In genomic region chr17:43334744-43335400, GRCh38 we compare ENCODE assay signal across 14 cellular contexts.
DNase-seq lines count a peak whose midpoint lies in the region; ATAC-seq and TF ChIP-seq lines count a peak whose summit lies in the region.
"Had no signal": no experiment of that assay in that cellular context is flagged by ENCODE, and none has a peak within 500 bp of the region (broad histone marks: within the 10 kb centered on the region; RNA-seq: fewer than 3 reads in every experiment).

No MANE protein-coding gene starts in this region.

- no peak for DNase-seq in left ventricle myocardium inferior
- DNase-seq in right cardiac atrium = no peak
- peak; percentile 50 to 51 for DNase-seq in erythroblast (lab: John Stamatoyannopoulos, UW)
- DNase-seq in nephron progenitor cell = peak; percentile 39
- no peak for DNase-seq in CD8-positive, alpha-beta memory T cell
- no peak for DNase-seq in activated CD4-positive, alpha-beta T cell treated with anti-CD3 and anti-CD28 coated beads for 4 hours
- no peak for DNase-seq in LoVo (ENCODE audit: low spot score)

- TF ChIP-seq CTCF in left ventricle myocardium inferior (IDR thresholded peaks at IDR 0.05; ENCODE audit: borderline replicate concordance) (no peak), nephron progenitor cell (IDR thresholded peaks at IDR 0.05) (no peak)

- no peaks in the 10 kb centered on the region for H3K9me3 Mint-ChIP-seq in nephron progenitor cell
- no peaks in the 10 kb centered on the region for H3K9me3 Mint-ChIP-seq in CD8-positive, alpha-beta memory T cell
- H3K9me3 Mint-ChIP-seq: activated naive CD4-positive, alpha-beta T cell treated with anti-CD3 and anti-CD28 coated beads, Interleukin-2, amount 10 ng/mL, durations not matched to agents 7 days and 5 days; activated T-cell treated with anti-CD3 and anti-CD28 coated beads, Interleukin-2, amount 50 U/mL, for 4 hours; CD14-positive monocyte had no signal

- POLR2A ChIA-PET in CD8-positive, alpha-beta memory T cell (lab: Charles Lee) = interaction anchor here (0.5 to 1.8 kb wide), 3 partner anchors 20 to 26 kb away, joined by 3 to 8 read pairs (median 4); no protein-coding TSS in a partner anchor

- no peaks in the 10 kb centered on the region for H3K36me3 ChIP-seq in left ventricle myocardium inferior
- no peaks in the 10 kb centered on the region for H3K36me3 ChIP-seq in CD8-positive, alpha-beta memory T cell (ENCODE audit: insufficient read depth, low read length)
- H3K36me3 ChIP-seq: ovary had no signal

- H3K4me1 ChIP-seq in left ventricle myocardium inferior = peaks cover 20% of the 10 kb centered on the region
- H3K4me1 ChIP-seq in right cardiac atrium (ENCODE audit: control insufficient read depth, insufficient read depth, low read length) = no peaks in the 10 kb centered on the region
- peaks cover 9% of the 10 kb centered on the region for H3K4me1 ChIP-seq in CD8-positive, alpha-beta memory T cell (ENCODE audit: insufficient read depth, low read length)

- H3K36me3 Mint-ChIP-seq in nephron progenitor cell (ENCODE audit: low read depth) = no peaks in the 10 kb centered on the region
- H3K36me3 Mint-ChIP-seq in CD8-positive, alpha-beta memory T cell = no peaks in the 10 kb centered on the region
- H3K36me3 Mint-ChIP-seq: activated naive CD4-positive, alpha-beta T cell treated with anti-CD3 and anti-CD28 coated beads, Interleukin-2, amount 10 ng/mL, durations not matched to agents 7 days and 5 days; CD14-positive monocyte had no signal

- no peaks in the 10 kb centered on the region for H3K27me3 ChIP-seq in left ventricle myocardium inferior (ENCODE audit: low read depth)
- H3K27me3 ChIP-seq in right cardiac atrium (ENCODE audit: control insufficient read depth, insufficient read depth) = no peaks in the 10 kb centered on the region
- H3K27me3 ChIP-seq in CD8-positive, alpha-beta memory T cell (ENCODE audit: insufficient read depth, low read length, poor library complexity, severe bottlenecking) = no peaks in the 10 kb centered on the region
- H3K27me3 ChIP-seq: ovary had no signal

- peak overlapping the region; percentile 99 for H3K27ac Mint-ChIP-seq in nephron progenitor cell
- H3K27ac Mint-ChIP-seq in CD8-positive, alpha-beta memory T cell = no peak overlapping the region
- H3K27ac Mint-ChIP-seq: activated naive CD4-positive, alpha-beta T cell treated with anti-CD3 and anti-CD28 coated beads, Interleukin-2, amount 10 ng/mL, durations not matched to agents 7 days and 5 days had no signal

- intact Hi-C loops in left ventricle myocardium inferior (cut with micrococcal nuclease) = loop anchor here (5.0 kb wide), 1 partner anchor 158 kb away; no protein-coding TSS in a partner anchor
- intact Hi-C loops in right cardiac atrium (cut with DNase I) = loop anchor here in 2 of 4 donors (5.0 kb wide), 2 partner anchors 123 to 308 kb away; partner anchors contain the start of genes RND2 (in 1 of the 2) and TMEM106A (in 1 of the 2)

- H3K4me3 ChIP-seq in left ventricle myocardium inferior = no peak overlapping the region
- H3K4me3 ChIP-seq in right cardiac atrium (ENCODE audit: low read length) = no peak overlapping the region
- no peak overlapping the region for H3K4me3 ChIP-seq in CD8-positive, alpha-beta memory T cell (ENCODE audit: low read length)
- H3K4me3 ChIP-seq: lung, ovary had no signal

- ATAC-seq in right cardiac atrium (no peak), GM18909 (IDR thresholded peaks at IDR 0.05; ENCODE audit: poor library complexity, unreplicated experiment) (no peak)

- peak overlapping the region; percentile 56 for H3K4me3 Mint-ChIP-seq in nephron progenitor cell
- peak overlapping the region in 1 of 7 donors; percentile 27 for H3K4me3 Mint-ChIP-seq in CD8-positive, alpha-beta memory T cell
- H3K4me3 Mint-ChIP-seq: activated naive CD4-positive, alpha-beta T cell treated with anti-CD3 and anti-CD28 coated beads, Interleukin-2, amount 10 ng/mL, durations not matched to agents 7 days and 5 days; activated T-cell treated with anti-CD3 and anti-CD28 coated beads, Interleukin-2, amount 50 U/mL, for 4 hours had no signal

- no peaks in the 10 kb centered on the region for H3K9me3 ChIP-seq in left ventricle myocardium inferior (replicated peaks)
- H3K9me3 ChIP-seq in right cardiac atrium (ENCODE audit: control insufficient read depth, low read length) = no peaks in the 10 kb centered on the region
- no peaks in the 10 kb centered on the region for H3K9me3 ChIP-seq in CD8-positive, alpha-beta memory T cell (ENCODE audit: low read length)
- H3K9me3 ChIP-seq: ovary had no signal

- H3K4me1 Mint-ChIP-seq in nephron progenitor cell = peaks cover 79% of the 10 kb centered on the region
- peaks cover 11 to 19% (median 19%) of the 10 kb centered on the region in 3 donors for H3K4me1 Mint-ChIP-seq in CD8-positive, alpha-beta memory T cell

- H3K27ac ChIP-seq in left ventricle myocardium inferior (replicated peaks) (peak overlapping the region; percentile 38), right cardiac atrium (ENCODE audit: low read length) (no peak overlapping the region)
- H3K27ac ChIP-seq in CD8-positive, alpha-beta memory T cell (ENCODE audit: low read depth, low read length) = no peak overlapping the region
- H3K27ac ChIP-seq: epithelial cell of prostate, ovary had no signal

- H3K27me3 Mint-ChIP-seq in nephron progenitor cell (ENCODE audit: low read depth, poor library complexity) = peaks cover 10% of the 10 kb centered on the region
- H3K27me3 Mint-ChIP-seq in CD8-positive, alpha-beta memory T cell = peaks cover 6% of the 10 kb centered on the region in 2 donors

- CTCF ChIA-PET in CD8-positive, alpha-beta memory T cell (lab: Charles Lee) = interaction anchor here (0.6 to 5.3 kb wide), 10 partner anchors 8 to 326 kb away, joined by 3 to 47 read pairs (median 6); partner anchors contain the start of gene TMEM106A

- TF ChIP-seq POLR2A in erythroblast (IDR thresholded peaks at IDR 0.05; ENCODE audit: low read length) = no peak

- WGBS in right cardiac atrium = 58% methylated on average over 7 of the region's 7 CpGs

Comparison
In these comparisons a context has a peak if more than half of its experiments do, and no peak if none do; other contexts are left out.
1. DNase-seq: peak in erythroblast (2 of 2) and nephron progenitor cell (single experiment); none in left ventricle myocardium inferior (single experiment), right cardiac atrium (0 of 3), CD8-positive, alpha-beta memory T cell (0 of 5), activated CD4-positive, alpha-beta T cell treated with anti-CD3 and anti-CD28 coated beads for 4 hours (0 of 2) and LoVo (single experiment).